ENCODE assay signal across 29 cellular contexts in genomic region chr2:226330206-226330605, GRCh38.
"Had no signal": no experiment of that assay in that cellular context is flagged by ENCODE, and none has a peak within 500 bp of the region (broad histone marks: within the 10 kb centered on the region; RNA-seq: fewer than 3 reads in every experiment).

No MANE protein-coding gene starts in this region.

- H3K27me3 ChIP-seq: left lung, ovary, tibial nerve, uterus had no signal

- H3K9me3 ChIP-seq: left lung, lower lobe of right lung, ovary, prostate gland, tibial nerve, uterus had no signal

- FAIRE-seq: islet of Langerhans, kidney, small intestine had no signal

- H3K4me3 ChIP-seq: left lung, lower lobe of right lung, ovary, prostate gland, tibial nerve, uterus had no signal

- H3K9me3 Mint-ChIP-seq: stimulated activated memory B cell treated with anti-CD40 and anti-IgM and Interleukin-4, amounts not matched to agents 10 μg/mL and 1 μg/mL and 100 μg/mL, for 72 hours; stimulated activated naive CD8-positive, alpha-beta T cell treated with anti-CD3 and anti-CD28 coated beads, Interleukin-15, amount 100 ng/mL, for 72 hours; type B pancreatic cell had no signal

- H3K27ac ChIP-seq: left lung, lower lobe of right lung, ovary, prostate gland, tibial nerve, uterus had no signal

- H3K27me3 Mint-ChIP-seq: naive thymus-derived CD4-positive, alpha-beta T cell; natural killer cell treated with Interleukin-12 subunit alpha and Interleukin-12 subunit beta and Interleukin-15 and Interleukin-18, amount 100 ng/mL, for 72 hours; stimulated activated memory B cell treated with anti-CD40 and anti-IgM and Interleukin-4, amounts not matched to agents 10 μg/mL and 1 μg/mL and 100 μg/mL, for 72 hours; stimulated activated naive CD8-positive, alpha-beta T cell treated with anti-CD3 and anti-CD28 coated beads, Interleukin-15, amount 100 ng/mL, for 72 hours; type B pancreatic cell had no signal

- DNase-seq: hypothalamus; immature natural killer cell; kidney; left colon; left lung; lower lobe of right lung; mammary epithelial cell; mesenchymal stem cell; naive thymus-derived CD4-positive, alpha-beta T cell; ovary; posterior cingulate gyrus; retina; right cardiac atrium; small intestine; stimulated activated CD4-positive, alpha-beta T cell treated with anti-CD3 and anti-CD28 coated beads, Interleukin-1b, Interleukin-23, amount 100 ng/mL, for 48 hours; stimulated activated CD4-positive, alpha-beta T cell treated with anti-CD3 and anti-CD28 coated beads, Interleukin-2, amount 100 ng/mL, for 48 hours; stimulated activated CD4-positive, alpha-beta T cell treated with anti-CD3 and anti-CD28 coated beads, Interleukin-4, amount 100 ng/mL, for 4 hours; stimulated activated CD8-positive, alpha-beta memory T cell treated with anti-CD3 and anti-CD28 coated beads, Interleukin-4, amount 100 ng/mL, for 48 hours; stimulated activated naive CD4-positive, alpha-beta T cell treated with Interleukin-2 at 50 U/mL for 16 hours; stimulated activated naive CD8-positive, alpha-beta T cell treated with anti-CD3 and anti-CD28 coated beads, Interleukin-15, amount 100 ng/mL, for 72 hours; substantia nigra; uterus had no signal

- H3K4me1 Mint-ChIP-seq: immature natural killer cell; naive thymus-derived CD4-positive, alpha-beta T cell; stimulated activated memory B cell treated with anti-CD40 and anti-IgM and Interleukin-4, amounts not matched to agents 10 μg/mL and 1 μg/mL and 100 μg/mL, for 72 hours; stimulated activated naive CD8-positive, alpha-beta T cell treated with anti-CD3 and anti-CD28 coated beads, Interleukin-15, amount 100 ng/mL, for 72 hours had no signal

- H3K36me3 Mint-ChIP-seq: immature natural killer cell; naive thymus-derived CD4-positive, alpha-beta T cell; natural killer cell treated with Interleukin-12 subunit alpha and Interleukin-12 subunit beta and Interleukin-15 and Interleukin-18, amount 100 ng/mL, for 72 hours; stimulated activated memory B cell treated with anti-CD40 and anti-IgM and Interleukin-4, amounts not matched to agents 10 μg/mL and 1 μg/mL and 100 μg/mL, for 72 hours; type B pancreatic cell had no signal

- H3K36me3 ChIP-seq: left lung, lower lobe of right lung, ovary, prostate gland, tibial nerve, uterus had no signal

- H3K4me3 Mint-ChIP-seq: immature natural killer cell; naive thymus-derived CD4-positive, alpha-beta T cell; natural killer cell treated with Interleukin-12 subunit alpha and Interleukin-12 subunit beta and Interleukin-15 and Interleukin-18, amount 100 ng/mL, for 72 hours; stimulated activated memory B cell treated with anti-CD40 and anti-IgM and Interleukin-4, amounts not matched to agents 10 μg/mL and 1 μg/mL and 100 μg/mL, for 72 hours; stimulated activated naive CD8-positive, alpha-beta T cell treated with anti-CD3 and anti-CD28 coated beads, Interleukin-15, amount 100 ng/mL, for 72 hours; type B pancreatic cell had no signal

- H3K4me1 ChIP-seq: lower lobe of right lung, prostate gland, tibial nerve, uterus had no signal

- ATAC-seq: left colon; left lung; lower lobe of right lung; naive thymus-derived CD4-positive, alpha-beta T cell; natural killer cell treated with Interleukin-12 subunit alpha and Interleukin-12 subunit beta and Interleukin-15 and Interleukin-18, amount 100 ng/mL, for 72 hours; right cardiac atrium; sciatic nerve; stimulated activated memory B cell treated with anti-CD40 and anti-IgM and Interleukin-4, amounts not matched to agents 10 μg/mL and 1 μg/mL and 100 μg/mL, for 72 hours; stimulated activated naive CD8-positive, alpha-beta T cell treated with anti-CD3 and anti-CD28 coated beads, Interleukin-15, amount 100 ng/mL, for 72 hours had no signal

- H3K27ac Mint-ChIP-seq: immature natural killer cell; naive thymus-derived CD4-positive, alpha-beta T cell; natural killer cell treated with Interleukin-12 subunit alpha and Interleukin-12 subunit beta and Interleukin-15 and Interleukin-18, amount 100 ng/mL, for 72 hours; stimulated activated memory B cell treated with anti-CD40 and anti-IgM and Interleukin-4, amounts not matched to agents 10 μg/mL and 1 μg/mL and 100 μg/mL, for 72 hours; stimulated activated naive CD8-positive, alpha-beta T cell treated with anti-CD3 and anti-CD28 coated beads, Interleukin-15, amount 100 ng/mL, for 72 hours; type B pancreatic cell had no signal
